In genomic region chr1:50971748-50972305, GRCh38 we compare ENCODE assay signal across 9 cellular contexts. TPM values are rescaled to one million over a fixed set of nuclear protein-coding genes. Genes with fewer than 3 reads are reported as not detected.
DNase-seq lines count a peak whose midpoint lies in the region; ATAC-seq and TF ChIP-seq lines count a peak whose summit lies in the region.
"Had no signal": no experiment of that assay in that cellular context is flagged by ENCODE, and none has a peak within 500 bp of the region (broad histone marks: within the 10 kb centered on the region; RNA-seq: fewer than 3 reads in every experiment).

No MANE protein-coding gene starts in this region.

- peak overlapping the region; percentile 83 for H3K4me2 ChIP-seq in SU-DHL-6 (ENCODE audit: low read depth, low read length, poor library complexity, severe bottlenecking)

- peak overlapping the region; percentile 99 for H3K9ac ChIP-seq in SU-DHL-6 (ENCODE audit: low read length)

- peaks cover 12% of the 10 kb centered on the region for H4K20me1 ChIP-seq in SU-DHL-6 (ENCODE audit: low read depth, low read length)

- peaks cover 18% of the 10 kb centered on the region for H3K4me1 ChIP-seq in lower lobe of right lung

- H3K27me3 ChIP-seq in SU-DHL-6 (ENCODE audit: low read length) (no peaks in the 10 kb centered on the region), lower lobe of right lung (ENCODE audit: low read depth) (no peaks in the 10 kb centered on the region)

- H3K79me2 ChIP-seq in SU-DHL-6 (ENCODE audit: insufficient read depth, low read length) = peaks cover 57% of the 10 kb centered on the region

- TF ChIP-seq CTCF in AG09309 (IDR thresholded peaks at IDR 0.05; ENCODE audit: control insufficient read depth, insufficient read depth, low read depth, low read length, missing control alignments) (no peak), GM10266 (IDR thresholded peaks at IDR 0.05; ENCODE audit: control insufficient read depth, insufficient read depth, low read depth, missing control alignments) (no peak), SU-DHL-6 (IDR thresholded peaks at IDR 0.05; ENCODE audit: insufficient read depth, low read length, poor library complexity, severe bottlenecking) (no peak), lower lobe of right lung (IDR thresholded peaks at IDR 0.05) (no peak)

- no peaks in the 10 kb centered on the region for H3K9me2 ChIP-seq in SU-DHL-6 (replicated peaks; ENCODE audit: insufficient read depth, low read length)

- H3K9me3 ChIP-seq in SU-DHL-6 (ENCODE audit: insufficient read depth, low read length) = no peaks in the 10 kb centered on the region
- no peaks in the 10 kb centered on the region for H3K9me3 ChIP-seq in lower lobe of right lung

- intact Hi-C loops in lower lobe of right lung (cut with DNase I) = no loop called here

- no peak for DNase-seq in AG09309 (ENCODE audit: low read depth)
- DNase-seq in GM10266 (ENCODE audit: extremely low spot score) = peak; percentile 47
- DNase-seq in lower lobe of right lung = no peak
- no peak for DNase-seq in activated CD8-positive, alpha-beta memory T cell treated with anti-CD3 and anti-CD28 coated beads for 24 hours
- DNase-seq in HuH-7.5 (ENCODE audit: low spot score) = no peak
- no peak for DNase-seq in stimulated activated CD4-positive, alpha-beta T cell treated with anti-CD3 and anti-CD28 coated beads, Interleukin-4, amount 100 ng/mL, for 24 hours
- DNase-seq: activated effector memory CD4-positive, alpha-beta T cell treated with Interleukin-2 at 50 U/mL for 16 hours had no signal

- H3K27ac ChIP-seq in SU-DHL-6 (ENCODE audit: low read depth, low read length) = peak overlapping the region; percentile 99; the same call in 1 of the 2 replicates
- H3K27ac ChIP-seq in lower lobe of right lung = no peak overlapping the region

- H3K4me3 ChIP-seq in AG09309 (ENCODE audit: control insufficient read depth, low read depth, low read length) (peak overlapping the region; percentile 12), SU-DHL-6 (ENCODE audit: insufficient read depth, low read length, poor library complexity, severe bottlenecking) (peak overlapping the region; percentile 94), lower lobe of right lung (peak overlapping the region; percentile 81)

- ATAC-seq in lower lobe of right lung (no peak), esophagus mucosa (no peak)

- H2AFZ ChIP-seq in SU-DHL-6 (ENCODE audit: low read depth, low read length, severe bottlenecking) = no peak overlapping the region

- H3K36me3 ChIP-seq in SU-DHL-6 (ENCODE audit: low read length) = peaks cover 45% of the 10 kb centered on the region
- no peaks in the 10 kb centered on the region for H3K36me3 ChIP-seq in lower lobe of right lung

- peaks cover 77% of the 10 kb centered on the region for H3F3A ChIP-seq in SU-DHL-6 (ENCODE audit: insufficient read depth)

RNA-seq across cellular contexts. Expression of gene CDKN2C, which starts 1.8 kb away (rescaled TPM):
- total RNA-seq in lower lobe of right lung (9.2 TPM), esophagus mucosa (6.9 TPM)

RNA-seq across cellular contexts. Expression of gene FAF1, which starts 11.8 kb away (rescaled TPM):
- total RNA-seq in lower lobe of right lung (45.0 TPM), esophagus mucosa (47.5 TPM)

Comparison
In these comparisons a context has a peak if more than half of its experiments do, and no peak if none do; other contexts are left out.
1. H3K4me3 ChIP-seq: peak in every context shown above with its lines; median percentile 94 in SU-DHL-6; 81 in lower lobe of right lung; 12 in AG09309.